ENCODE assay signal across 2 cellular contexts in genomic region chr3:172155880-172156279, GRCh38.
TF ChIP-seq lines count a peak whose summit lies in the region.

No MANE protein-coding gene starts in this region.

TF ChIP-seq in HEK293, 187 proteins besides CTCF, POLR2A, EP300 and RAD21 (continued from another document):
- TF ChIP-seq, protein P1, sequence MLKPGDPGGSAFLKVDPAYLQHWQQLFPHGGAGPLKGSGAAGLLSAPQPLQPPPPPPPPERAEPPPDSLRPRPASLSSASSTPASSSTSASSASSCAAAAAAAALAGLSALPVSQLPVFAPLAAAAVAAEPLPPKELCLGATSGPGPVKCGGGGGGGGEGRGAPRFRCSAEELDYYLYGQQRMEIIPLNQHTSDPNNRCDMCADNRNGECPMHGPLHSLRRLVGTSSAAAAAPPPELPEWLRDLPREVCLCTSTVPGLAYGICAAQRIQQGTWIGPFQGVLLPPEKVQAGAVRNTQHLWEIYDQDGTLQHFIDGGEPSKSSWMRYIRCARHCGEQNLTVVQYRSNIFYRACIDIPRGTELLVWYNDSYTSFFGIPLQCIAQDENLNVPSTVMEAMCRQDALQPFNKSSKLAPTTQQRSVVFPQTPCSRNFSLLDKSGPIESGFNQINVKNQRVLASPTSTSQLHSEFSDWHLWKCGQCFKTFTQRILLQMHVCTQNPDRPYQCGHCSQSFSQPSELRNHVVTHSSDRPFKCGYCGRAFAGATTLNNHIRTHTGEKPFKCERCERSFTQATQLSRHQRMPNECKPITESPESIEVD (tag by site-specific recombination; IDR thresholded peaks at IDR 0.05): peak; percentile 41; the same call in 1 of the 2 replicates

TF ChIP-seq in liver, 16 proteins besides CTCF, POLR2A, EP300 and RAD21 (continued from another document):
- TF ChIP-seq, protein P2, sequence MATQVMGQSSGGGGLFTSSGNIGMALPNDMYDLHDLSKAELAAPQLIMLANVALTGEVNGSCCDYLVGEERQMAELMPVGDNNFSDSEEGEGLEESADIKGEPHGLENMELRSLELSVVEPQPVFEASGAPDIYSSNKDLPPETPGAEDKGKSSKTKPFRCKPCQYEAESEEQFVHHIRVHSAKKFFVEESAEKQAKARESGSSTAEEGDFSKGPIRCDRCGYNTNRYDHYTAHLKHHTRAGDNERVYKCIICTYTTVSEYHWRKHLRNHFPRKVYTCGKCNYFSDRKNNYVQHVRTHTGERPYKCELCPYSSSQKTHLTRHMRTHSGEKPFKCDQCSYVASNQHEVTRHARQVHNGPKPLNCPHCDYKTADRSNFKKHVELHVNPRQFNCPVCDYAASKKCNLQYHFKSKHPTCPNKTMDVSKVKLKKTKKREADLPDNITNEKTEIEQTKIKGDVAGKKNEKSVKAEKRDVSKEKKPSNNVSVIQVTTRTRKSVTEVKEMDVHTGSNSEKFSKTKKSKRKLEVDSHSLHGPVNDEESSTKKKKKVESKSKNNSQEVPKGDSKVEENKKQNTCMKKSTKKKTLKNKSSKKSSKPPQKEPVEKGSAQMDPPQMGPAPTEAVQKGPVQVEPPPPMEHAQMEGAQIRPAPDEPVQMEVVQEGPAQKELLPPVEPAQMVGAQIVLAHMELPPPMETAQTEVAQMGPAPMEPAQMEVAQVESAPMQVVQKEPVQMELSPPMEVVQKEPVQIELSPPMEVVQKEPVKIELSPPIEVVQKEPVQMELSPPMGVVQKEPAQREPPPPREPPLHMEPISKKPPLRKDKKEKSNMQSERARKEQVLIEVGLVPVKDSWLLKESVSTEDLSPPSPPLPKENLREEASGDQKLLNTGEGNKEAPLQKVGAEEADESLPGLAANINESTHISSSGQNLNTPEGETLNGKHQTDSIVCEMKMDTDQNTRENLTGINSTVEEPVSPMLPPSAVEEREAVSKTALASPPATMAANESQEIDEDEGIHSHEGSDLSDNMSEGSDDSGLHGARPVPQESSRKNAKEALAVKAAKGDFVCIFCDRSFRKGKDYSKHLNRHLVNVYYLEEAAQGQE (IDR thresholded peaks at IDR 0.05): no peak
- TF ChIP-seq SP1 (IDR thresholded peaks at IDR 0.05) (no peak), HNF4G (IDR thresholded peaks at IDR 0.05) (no peak), MAX (IDR thresholded peaks at IDR 0.05) (no peak), GABPA (IDR thresholded peaks at IDR 0.05 in 1 of 2, conservative IDR thresholded peaks at IDR 0.05 in 1 of 2) (no peak), RXRA (IDR thresholded peaks at IDR 0.05) (no peak)
- TF ChIP-seq, protein P3, sequence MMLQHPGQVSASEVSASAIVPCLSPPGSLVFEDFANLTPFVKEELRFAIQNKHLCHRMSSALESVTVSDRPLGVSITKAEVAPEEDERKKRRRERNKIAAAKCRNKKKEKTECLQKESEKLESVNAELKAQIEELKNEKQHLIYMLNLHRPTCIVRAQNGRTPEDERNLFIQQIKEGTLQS (IDR thresholded peaks at IDR 0.05): no peak
TF ChIP-seq in liver: peak in this region for 0.
